In the genomic region with DNA sequence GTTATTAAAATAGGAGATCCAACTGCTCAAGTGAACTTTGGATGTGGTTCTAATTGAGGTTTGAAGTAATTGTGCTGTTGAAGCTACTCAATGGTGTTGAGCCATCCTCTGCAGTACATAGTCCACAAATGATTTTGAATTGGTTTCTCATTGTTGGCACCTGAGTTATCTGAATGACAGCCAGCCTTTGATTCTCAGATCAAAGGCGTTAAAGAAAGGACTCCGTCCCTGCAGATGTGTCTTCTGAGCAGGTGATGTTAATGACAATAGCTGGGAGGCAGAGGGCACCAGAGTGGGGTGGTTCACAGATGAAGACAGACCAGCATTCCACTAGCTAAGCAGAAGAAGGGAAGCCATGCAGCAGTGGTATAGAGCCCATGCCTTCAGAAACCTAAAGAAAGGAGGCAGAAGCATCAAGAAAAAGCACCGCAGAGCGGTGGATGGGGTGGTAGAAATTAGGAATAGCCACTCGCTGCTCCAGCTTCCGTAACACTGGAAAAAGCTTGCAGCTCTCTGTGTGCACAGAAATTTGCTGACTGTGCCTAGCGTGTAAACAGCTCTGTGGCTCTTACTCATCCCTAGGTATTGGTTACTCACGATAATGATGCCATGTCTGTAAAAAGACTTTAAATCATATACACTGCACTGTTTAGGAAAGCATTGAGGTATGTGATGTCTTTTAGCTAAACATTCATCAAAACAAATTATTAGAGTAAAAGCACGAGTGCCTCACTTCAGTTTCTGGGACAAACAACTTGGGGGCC, we compare ENCODE assay signal across 12 cellular contexts.
DNase-seq lines count a peak whose midpoint lies in the region; ATAC-seq and TF ChIP-seq lines count a peak whose summit lies in the region.
"Had no signal": no experiment of that assay in that cellular context is flagged by ENCODE, and none has a peak within 500 bp of the region (broad histone marks: within the 10 kb centered on the region; RNA-seq: fewer than 3 reads in every experiment).

No MANE protein-coding gene starts in this region.

- H3K27ac ChIP-seq in WERI-Rb-1, result no peak overlapping the region

- H3K27me3 ChIP-seq in WERI-Rb-1 (ENCODE audit: insufficient read depth, low read depth, severe bottlenecking), result peaks cover 8% of the 10 kb centered on the region

- H3K4me3 Mint-ChIP-seq in stimulated activated naive B cell treated with anti-CD40 and anti-IgM and Interleukin-4, amounts not matched to agents 10 μg/mL and 1 μg/mL and 100 μg/mL, for 72 hours, result no peak overlapping the region

- no peaks in the 10 kb centered on the region for H3K27me3 Mint-ChIP-seq in stimulated activated naive B cell treated with anti-CD40 and anti-IgM and Interleukin-4, amounts not matched to agents 10 μg/mL and 1 μg/mL and 100 μg/mL, for 72 hours

- no peaks in the 10 kb centered on the region for H3K36me3 ChIP-seq in WERI-Rb-1

- H3K4me3 ChIP-seq in fibroblast of mammary gland (ENCODE audit: control insufficient read depth, low read depth, low read length), result no peak overlapping the region
- no peak overlapping the region for H3K4me3 ChIP-seq in WERI-Rb-1 (ENCODE audit: low read depth, low read length)
- H3K4me3 ChIP-seq: K562 had no signal

- H3K4me1 Mint-ChIP-seq in stimulated activated naive B cell treated with anti-CD40 and anti-IgM and Interleukin-4, amounts not matched to agents 10 μg/mL and 1 μg/mL and 100 μg/mL, for 72 hours, result peaks cover 3 to 19% of the 10 kb centered on the region in 2 donors

- no peaks in the 10 kb centered on the region for H3K9me3 ChIP-seq in WERI-Rb-1 (ENCODE audit: severe bottlenecking)

- ATAC-seq in stimulated activated naive B cell treated with anti-CD40 and anti-IgM and Interleukin-4, amounts not matched to agents 10 μg/mL and 1 μg/mL and 100 μg/mL, for 72 hours (replicated peaks), result no peak
- ATAC-seq: K562 had no signal

- TF ChIP-seq CTCF in fibroblast of mammary gland (conservative IDR thresholded peaks at IDR 0.05; ENCODE audit: control insufficient read depth, insufficient read depth, low read depth, low read length), result no peak
- TF ChIP-seq CTCF in WERI-Rb-1 (IDR thresholded peaks at IDR 0.05; ENCODE audit: low read depth, low read length), result no peak

- H3K36me3 Mint-ChIP-seq in stimulated activated naive B cell treated with anti-CD40 and anti-IgM and Interleukin-4, amounts not matched to agents 10 μg/mL and 1 μg/mL and 100 μg/mL, for 72 hours, result peaks cover 13 to 16% of the 10 kb centered on the region in 2 donors
- H3K36me3 Mint-ChIP-seq: activated naive CD4-positive, alpha-beta T cell treated with anti-CD3 and anti-CD28 coated beads, Interleukin-2, amount 50 U/mL, for 72 hours had no signal

- peak; percentile 41 for DNase-seq in activated CD8-positive, alpha-beta memory T cell treated with anti-CD3 and anti-CD28 coated beads for 24 hours
- DNase-seq in activated CD8-positive, alpha-beta memory T cell treated with anti-CD3 and anti-CD28 coated beads, Interleukin-2, amount 50 U/mL, for 4 hours, result no peak
- DNase-seq in RPMI7951 (ENCODE audit: low read depth), result peak; percentile 27
- DNase-seq in fibroblast of mammary gland (ENCODE audit: low read depth), result peak; percentile 54
- no peak for DNase-seq in stimulated activated naive B cell treated with anti-CD40 and anti-IgM and Interleukin-4, amounts not matched to agents 10 μg/mL and 1 μg/mL and 100 μg/mL, for 72 hours
- DNase-seq in WERI-Rb-1, result no peak
- DNase-seq in NCI-H1436 treated with DMSO at 0.1 percent for 48 hours (lab: John Stamatoyannopoulos, UW), result no peak
- DNase-seq in NCI-H1092 (lab: John Stamatoyannopoulos, UW), result no peak
- DNase-seq: NCI-H187 treated with DMSO at 0.1 percent for 48 hours, NCI-H774 had no signal

- no peaks in the 10 kb centered on the region for H3K9me3 Mint-ChIP-seq in stimulated activated naive B cell treated with anti-CD40 and anti-IgM and Interleukin-4, amounts not matched to agents 10 μg/mL and 1 μg/mL and 100 μg/mL, for 72 hours
- H3K9me3 Mint-ChIP-seq: activated naive CD4-positive, alpha-beta T cell treated with anti-CD3 and anti-CD28 coated beads, Interleukin-2, amount 50 U/mL, for 72 hours had no signal

- H3K27ac Mint-ChIP-seq in stimulated activated naive B cell treated with anti-CD40 and anti-IgM and Interleukin-4, amounts not matched to agents 10 μg/mL and 1 μg/mL and 100 μg/mL, for 72 hours, result peak overlapping the region; percentile 65
- H3K27ac Mint-ChIP-seq: activated naive CD4-positive, alpha-beta T cell treated with anti-CD3 and anti-CD28 coated beads, Interleukin-2, amount 50 U/mL, for 72 hours had no signal

Comparison
In these comparisons a context has a peak if more than half of its experiments do, and no peak if none do; other contexts are left out.
1. DNase-seq: peak in activated CD8-positive, alpha-beta memory T cell treated with anti-CD3 and anti-CD28 coated beads for 24 hours (single experiment), RPMI7951 (single experiment) and fibroblast of mammary gland (single experiment); none in activated CD8-positive, alpha-beta memory T cell treated with anti-CD3 and anti-CD28 coated beads, Interleukin-2, amount 50 U/mL, for 4 hours (single experiment), stimulated activated naive B cell treated with anti-CD40 and anti-IgM and Interleukin-4, amounts not matched to agents 10 μg/mL and 1 μg/mL and 100 μg/mL, for 72 hours (single experiment), WERI-Rb-1 (single experiment), NCI-H1436 treated with DMSO at 0.1 percent for 48 hours (single experiment) and NCI-H1092 (single experiment).